In genomic region chr5:133359861-133360260, GRCh38 we compare ENCODE assay signal across 19 cellular contexts.
"Had no signal": no experiment of that assay in that cellular context is flagged by ENCODE, and none has a peak within 500 bp of the region (broad histone marks: within the 10 kb centered on the region; RNA-seq: fewer than 3 reads in every experiment).

No MANE protein-coding gene starts in this region.

- H3K4me1 Mint-ChIP-seq: central memory CD8-positive, alpha-beta T cell; naive thymus-derived CD8-positive, alpha-beta T cell had no signal

- H3K9me3 Mint-ChIP-seq: central memory CD8-positive, alpha-beta T cell; effector memory CD8-positive, alpha-beta T cell; naive thymus-derived CD8-positive, alpha-beta T cell had no signal

- H3K36me3 ChIP-seq: sigmoid colon, stomach, thoracic aorta, transverse colon had no signal

- H3K27ac Mint-ChIP-seq: effector memory CD8-positive, alpha-beta T cell; naive thymus-derived CD8-positive, alpha-beta T cell had no signal

- DNase-seq: effector memory CD8-positive, alpha-beta T cell; foreskin keratinocyte; kidney; left colon; mammary epithelial cell; mucosa of descending colon; posterior cingulate gyrus; sigmoid colon; stimulated activated CD4-positive, alpha-beta T cell treated with anti-CD3 and anti-CD28 coated beads, Interleukin-2, amount 100 ng/mL, for 24 hours; stimulated activated CD4-positive, alpha-beta T cell treated with anti-CD3 and anti-CD28 coated beads, Interleukin-4, amount 100 ng/mL, for 4 hours; stimulated activated naive CD4-positive, alpha-beta T cell; stomach; substantia nigra; transverse colon had no signal

- H3K4me3 ChIP-seq: hepatocyte, mucosa of descending colon, sigmoid colon, skin epidermis, stomach, thoracic aorta, transverse colon had no signal

- H3K36me3 Mint-ChIP-seq: naive thymus-derived CD8-positive, alpha-beta T cell had no signal

- H3K27me3 ChIP-seq: hepatocyte, stomach, transverse colon had no signal

- H2AFZ ChIP-seq: hepatocyte had no signal

- H3K9me3 ChIP-seq: mucosa of descending colon, sigmoid colon, stomach, thoracic aorta, transverse colon had no signal

- H3K4me1 ChIP-seq: foreskin keratinocyte, sigmoid colon, transverse colon had no signal

- H3K4me2 ChIP-seq: hepatocyte had no signal

- H3K4me3 Mint-ChIP-seq: central memory CD8-positive, alpha-beta T cell; effector memory CD8-positive, alpha-beta T cell; naive thymus-derived CD8-positive, alpha-beta T cell had no signal

- ATAC-seq: effector memory CD8-positive, alpha-beta T cell; foreskin keratinocyte; left colon; mucosa of descending colon; naive thymus-derived CD8-positive, alpha-beta T cell had no signal

- H3K27ac ChIP-seq: foreskin keratinocyte, hepatocyte, sigmoid colon, skin epidermis, stomach, thoracic aorta, transverse colon had no signal
